In the genomic region with DNA sequence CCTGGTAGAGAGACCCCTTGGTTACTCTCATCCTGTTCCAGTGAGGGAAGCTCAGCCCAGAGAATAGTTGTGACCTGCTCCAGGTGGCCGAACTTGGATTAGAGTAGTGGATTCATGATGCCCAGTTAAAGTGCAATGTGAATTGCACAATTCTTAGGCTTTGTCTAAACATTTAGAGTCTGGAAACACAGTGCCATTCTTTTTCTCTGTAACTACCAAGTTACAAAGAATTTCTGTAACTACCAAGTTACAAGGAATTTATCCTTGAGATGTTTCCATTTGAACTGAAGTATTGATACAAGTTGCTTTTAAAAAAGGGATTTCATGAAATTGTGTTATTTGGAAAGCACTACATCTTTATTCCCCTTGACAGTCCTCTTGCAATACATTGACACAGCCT, we compare ENCODE assay signal across 24 cellular contexts.
DNase-seq lines count a peak whose midpoint lies in the region; ATAC-seq, FAIRE-seq and TF ChIP-seq lines count a peak whose summit lies in the region.
"Had no signal": no experiment of that assay in that cellular context is flagged by ENCODE, and none has a peak within 500 bp of the region (broad histone marks: within the 10 kb centered on the region; RNA-seq: fewer than 3 reads in every experiment).

No MANE protein-coding gene starts in this region.

- H4K20me1 ChIP-seq in K562 (replicated peaks; ENCODE audit: control insufficient read depth, insufficient read depth, low read length) (no peaks in the 10 kb centered on the region), hepatocyte (ENCODE audit: insufficient read depth, poor library complexity, severe bottlenecking) (no peaks in the 10 kb centered on the region)

- in situ Hi-C loops in K562 (cut with MboI): no loop called here

- H3K36me3 ChIP-seq in K562 (ENCODE audit: control insufficient read depth, insufficient read depth, low read length): no peaks in the 10 kb centered on the region
- H3K36me3 ChIP-seq in hepatocyte (replicated peaks; ENCODE audit: insufficient read depth, low read depth): no peaks in the 10 kb centered on the region

- no peak overlapping the region for H3K9ac ChIP-seq in K562 (ENCODE audit: insufficient read depth in 1 of 2, low read depth in 2 of 2, low read length in 2 of 2)

- no peak for ATAC-seq in K562
- no peak for ATAC-seq in GM19397 (IDR thresholded peaks at IDR 0.05; ENCODE audit: unreplicated experiment)
- ATAC-seq: GM12878, HCT116, Panc1 had no signal

- H3K4me1 ChIP-seq in K562 (replicated peaks in 1 of 2; ENCODE audit: control insufficient read depth in 2 of 2, insufficient read depth in 2 of 2, low read length in 2 of 2) (peaks cover 10 to 47% of the 10 kb centered on the region in 2 experiments), hepatocyte (ENCODE audit: insufficient read depth) (peaks cover 4% of the 10 kb centered on the region)

- no peaks in the 10 kb centered on the region for H3K9me2 ChIP-seq in hepatocyte (replicated peaks; ENCODE audit: insufficient read depth)

- BruUV-seq in K562 (replicated peaks; lab: Mats Ljungman, UMichigan): no TSS peak

- H3K9me1 ChIP-seq in K562 (ENCODE audit: control insufficient read depth, insufficient read depth, low read length): no peaks in the 10 kb centered on the region

- H2AFZ ChIP-seq in K562 (ENCODE audit: low read depth, low read length) (no peak overlapping the region), hepatocyte (no peak overlapping the region)

- 53% methylated on average over 1 of the region's 1 CpG for whole genome bisulfite sequencing in K562 (ENCODE audit: insufficient coverage, low coverage, missing lambda C conversion rate)
- WGBS in hepatocyte (ENCODE audit: low lambda C conversion rate, missing lambda C conversion rate): 84% methylated on average over 1 of the region's 1 CpG

- no peak overlapping the region for H3K4me2 ChIP-seq in K562 (ENCODE audit: insufficient read depth, low read length)
- no peak overlapping the region for H3K4me2 ChIP-seq in hepatocyte

- intact Hi-C loops in K562 (cut with micrococcal nuclease): no loop called here

- no peaks in the 10 kb centered on the region for H3K79me2 ChIP-seq in K562 (ENCODE audit: control insufficient read depth, insufficient read depth, low read length)
- no peaks in the 10 kb centered on the region for H3K79me2 ChIP-seq in hepatocyte

- DNase-seq in K562 (ENCODE audit: extremely low read depth in 1 of 4, low spot score in 3 of 4) (no peak), hepatocyte (ENCODE audit: low spot score) (no peak), midbrain (lab: John Stamatoyannopoulos, UW) (peak; percentile 3), DMS 273 (lab: John Stamatoyannopoulos, UW; ENCODE audit: unreplicated experiment) (no peak), HTR-8/SVneo (ENCODE audit: insufficient read length, low spot score) (no peak)
- DNase-seq in activated CD4-positive, CD25-positive, alpha-beta regulatory T cell treated with anti-CD3 and anti-CD28 coated beads, Interleukin-2, amount 50 U/mL, for 72 hours: no peak
- DNase-seq: C1 segment of cervical spinal cord; CD4-positive, alpha-beta memory T cell; COR-L47; GDM1; NCI-H1092; NCI-H1417 treated with DMSO at 0.1 percent for 48 hours; NCI-H1694 treated with DMSO at 0.1 percent for 48 hours; NCI-H2081 treated with DMSO at 0.1 percent for 48 hours; NCI-H2171; NCI-H226; NCI-H510A; NCI-H69; SHP77 had no signal

- H3K9me3 ChIP-seq in K562 (replicated peaks; ENCODE audit: control insufficient read depth, insufficient read depth, low read depth, low read length): peaks cover 5% of the 10 kb centered on the region; the same call in 1 of the 2 replicates
- no peaks in the 10 kb centered on the region for H3K9me3 ChIP-seq in hepatocyte (ENCODE audit: low read depth)

- H3K27me3 ChIP-seq in K562 (ENCODE audit: control insufficient read depth in 2 of 2, insufficient read depth in 2 of 2, low read length in 2 of 2) (no peaks in the 10 kb centered on the region), hepatocyte (no peaks in the 10 kb centered on the region)

- no peak for TF ChIP-seq POLR2A in K562 (conservative IDR thresholded peaks at IDR 0.05)

- H3K27ac ChIP-seq in K562 (ENCODE audit: extremely low read depth, low read depth, low read length): no peak overlapping the region
- H3K27ac ChIP-seq in hepatocyte: peak overlapping the region; percentile 45
- H3K27ac ChIP-seq: RWPE1 had no signal

- POLR2A ChIA-PET in K562 (lab: Yijun Ruan, JAX): interaction anchor here (0.8 to 1.5 kb wide), 2 partner anchors 11 to 18 kb away, joined by 3 to 5 read pairs; no protein-coding TSS in a partner anchor

- TF ChIP-seq CTCF in K562 (IDR thresholded peaks at IDR 0.05 in 2 of 3, conservative IDR thresholded peaks at IDR 0.05 in 1 of 3; ENCODE audit: insufficient read depth in 2 of 3, low read depth in 1 of 3, low read length in 3 of 3) (no peak), hepatocyte (IDR thresholded peaks at IDR 0.05; ENCODE audit: poor library complexity) (no peak)

- FAIRE-seq in K562 (lab: Jason Lieb, UNC): no peak
- no peak for FAIRE-seq in HTR-8/SVneo (lab: Jason Lieb, UNC)
- FAIRE-seq: GM12878 had no signal

- CTCF ChIA-PET in K562 (lab: Yijun Ruan, JAX; ENCODE audit: low intra/inter-chr PET ratio): no interaction called here

- no peak for TF ChIP-seq EP300 in K562 (IDR thresholded peaks at IDR 0.05; ENCODE audit: low read length)

- no peak for TF ChIP-seq RAD21 in K562 (CRISPR knock-in tag; conservative IDR thresholded peaks at IDR 0.05 in 1 of 2, IDR thresholded peaks at IDR 0.05 in 1 of 2)

- H3K4me3 ChIP-seq in K562: no peak overlapping the region
- no peak overlapping the region for H3K4me3 ChIP-seq in hepatocyte
- H3K4me3 ChIP-seq: GM12878 had no signal

TF ChIP-seq in K562, 482 proteins besides CTCF, POLR2A, EP300 and RAD21:
- no peak for TF ChIP-seq ZNF507 (tag; conservative IDR thresholded peaks at IDR 0.05)
- TF ChIP-seq CEBPB (tag; IDR thresholded peaks at IDR 0.05): peak; percentile 45; the same call in 1 of the 2 replicates
TF ChIP-seq in K562: peak in this region for 1.
